In the genomic region with DNA sequence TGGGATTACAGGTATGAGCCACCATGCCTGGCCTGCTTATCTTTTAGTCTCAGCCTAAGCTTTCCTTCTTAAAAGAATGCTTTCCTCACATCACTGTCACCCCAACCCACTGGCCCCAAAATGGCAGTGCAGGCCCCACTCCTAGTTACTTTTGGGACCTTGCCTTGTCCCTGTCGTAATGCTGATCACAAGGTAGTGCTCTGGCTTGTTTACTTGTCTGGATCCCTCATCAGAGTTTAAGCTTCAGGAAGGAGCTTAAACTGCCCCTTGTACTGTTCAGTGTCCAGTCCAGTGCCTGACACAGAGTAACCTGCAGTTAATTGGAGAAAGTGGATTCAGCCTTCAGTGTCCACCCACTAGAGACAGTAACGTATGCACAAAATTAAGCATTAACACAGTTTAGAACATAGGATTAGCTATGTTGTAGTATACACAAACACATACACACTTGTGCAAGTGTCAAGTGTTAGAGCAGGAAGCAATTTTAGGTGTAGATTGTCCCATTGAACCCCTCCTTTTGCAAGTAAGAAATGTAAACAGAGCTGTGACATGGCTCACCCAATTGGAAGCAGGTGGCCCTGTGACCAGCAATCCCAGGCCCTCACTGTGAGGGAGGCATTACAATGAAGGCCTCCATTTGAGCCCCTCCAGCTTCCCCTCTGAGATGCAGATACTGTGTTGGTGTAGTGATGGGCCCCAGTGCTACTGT, we compare ENCODE assay signal across 27 cellular contexts. TPM values are rescaled to one million over a fixed set of nuclear protein-coding genes. Genes with fewer than 3 reads are reported as not detected.
A peak's percentile ranks its signal among the peaks of the same experiment; 100 is the strongest.
DNase-seq lines count a peak whose midpoint lies in the region; ATAC-seq, FAIRE-seq and TF ChIP-seq lines count a peak whose summit lies in the region.
"Had no signal": no experiment of that assay in that cellular context is flagged by ENCODE, and none has a peak within 500 bp of the region (broad histone marks: within the 10 kb centered on the region; RNA-seq: fewer than 3 reads in every experiment).

No MANE protein-coding gene starts in this region.

- POLR2A ChIA-PET in CD8-positive, alpha-beta memory T cell (lab: Charles Lee), result no interaction called here

- H3K4me1 ChIP-seq in astrocyte (ENCODE audit: insufficient read depth, low read length), result peaks cover 11% of the 10 kb centered on the region
- peaks cover 11% of the 10 kb centered on the region for H3K4me1 ChIP-seq in mucosa of descending colon (ENCODE audit: low read depth)
- H3K4me1 ChIP-seq in CD8-positive, alpha-beta memory T cell (ENCODE audit: insufficient read depth, low read length), result peaks cover 35% of the 10 kb centered on the region
- H3K4me1 ChIP-seq: foreskin keratinocyte, tibial artery had no signal

- peaks cover 85% of the 10 kb centered on the region for H4K20me1 ChIP-seq in astrocyte (ENCODE audit: insufficient read depth, low read length)

- H3K36me3 ChIP-seq in astrocyte (ENCODE audit: insufficient read depth, low read length), result no peaks in the 10 kb centered on the region
- H3K36me3 ChIP-seq in mucosa of descending colon (ENCODE audit: low read depth), result no peaks in the 10 kb centered on the region
- no peaks in the 10 kb centered on the region for H3K36me3 ChIP-seq in CD8-positive, alpha-beta memory T cell (ENCODE audit: insufficient read depth, low read length)
- H3K36me3 ChIP-seq: esophagus muscularis mucosa, heart left ventricle, tibial artery had no signal

- no peak overlapping the region for H3K27ac ChIP-seq in astrocyte (ENCODE audit: low read depth, low read length)
- H3K27ac ChIP-seq in CD8-positive, alpha-beta memory T cell (ENCODE audit: low read depth, low read length), result no peak overlapping the region
- H3K27ac ChIP-seq: esophagus muscularis mucosa, foreskin keratinocyte, heart left ventricle, KMS-11, RWPE1, tibial artery had no signal

- peaks cover 3% of the 10 kb centered on the region for H3K9me3 Mint-ChIP-seq in natural killer cell treated with Interleukin-12 subunit alpha and Interleukin-12 subunit beta and Interleukin-15 and Interleukin-18, amount 100 ng/mL, for 72 hours
- H3K9me3 Mint-ChIP-seq in natural killer cell, result no peaks in the 10 kb centered on the region
- H3K9me3 Mint-ChIP-seq in astrocyte (ENCODE audit: unreplicated experiment), result no peaks in the 10 kb centered on the region
- no peaks in the 10 kb centered on the region for H3K9me3 Mint-ChIP-seq in CD8-positive, alpha-beta memory T cell
- H3K9me3 Mint-ChIP-seq: activated naive CD4-positive, alpha-beta T cell treated with anti-CD3 and anti-CD28 coated beads, Interleukin-2, amount 50 U/mL, for 24 hours; activated T-helper 1 cell treated with anti-CD3 and anti-CD28 coated beads, Interleukin-12 subunit alpha, Interleukin-12 subunit beta, Interleukin-2, Interleukin-4 antibody, amounts not matched to agents 30 ng/mL and 10 ng/mL and 1 ng/mL, durations not matched to agents 14 hours and 24 hours and 36 hours had no signal

- peaks cover 60 to 65% of the 10 kb centered on the region in 2 donors for H3K4me1 Mint-ChIP-seq in natural killer cell treated with Interleukin-12 subunit alpha and Interleukin-12 subunit beta and Interleukin-15 and Interleukin-18, amount 100 ng/mL, for 72 hours (ENCODE audit: low read depth in 2 of 2)
- peaks cover 26 to 30% of the 10 kb centered on the region in 2 donors for H3K4me1 Mint-ChIP-seq in natural killer cell
- peaks cover 9% of the 10 kb centered on the region for H3K4me1 Mint-ChIP-seq in astrocyte (ENCODE audit: low read depth, unreplicated experiment)
- H3K4me1 Mint-ChIP-seq in CD8-positive, alpha-beta memory T cell, result peaks cover 31 to 47% (median 46%) of the 10 kb centered on the region in 3 donors

- intact Hi-C loops in natural killer cell (cut with micrococcal nuclease) (no loop called here), mucosa of descending colon (cut with DNase I, micrococcal nuclease) (no loop called here)

- FAIRE-seq in astrocyte (lab: Jason Lieb, UNC), result no peak

- H3K36me3 Mint-ChIP-seq in natural killer cell treated with Interleukin-12 subunit alpha and Interleukin-12 subunit beta and Interleukin-15 and Interleukin-18, amount 100 ng/mL, for 72 hours, result peaks cover 13% of the 10 kb centered on the region
- H3K36me3 Mint-ChIP-seq in natural killer cell (no peaks in the 10 kb centered on the region), astrocyte (ENCODE audit: low read depth, unreplicated experiment) (peaks cover 4% of the 10 kb centered on the region)
- no peaks in the 10 kb centered on the region for H3K36me3 Mint-ChIP-seq in CD8-positive, alpha-beta memory T cell
- H3K36me3 Mint-ChIP-seq: naive B cell, T-cell had no signal

- no peak for DNase-seq in natural killer cell treated with Interleukin-12 subunit alpha and Interleukin-12 subunit beta and Interleukin-15 and Interleukin-18, amount 100 ng/mL, for 72 hours (ENCODE audit: low spot score)
- DNase-seq in natural killer cell (no peak), astrocyte (ENCODE audit: low read depth) (no peak), mucosa of descending colon (no peak), HPDE6-E6E7 (ENCODE audit: extremely low spot score) (no peak)
- DNase-seq in CD8-positive, alpha-beta memory T cell, result no peak
- DNase-seq in stimulated activated CD4-positive, alpha-beta T cell treated with anti-CD3 and anti-CD28 coated beads, Interleukin-1b, Interleukin-23, amount 100 ng/mL, for 48 hours, result no peak
- DNase-seq: anterior cingulate cortex; caudate nucleus; foreskin keratinocyte; heart left ventricle; mesenchymal stem cell; MV-4-11; naive B cell; NCI-H146; NCI-H2107; NCI-H446 treated with DMSO at 0.1 percent for 48 hours; stimulated activated CD8-positive, alpha-beta memory T cell treated with anti-CD3 and anti-CD28 coated beads, Interleukin-4, amount 100 ng/mL, for 48 hours; stimulated activated naive CD8-positive, alpha-beta T cell treated with anti-CD3 and anti-CD28 coated beads, Interleukin-15, amount 100 ng/mL, for 72 hours; T-cell; tibial artery had no signal

- H3K27me3 Mint-ChIP-seq in natural killer cell treated with Interleukin-12 subunit alpha and Interleukin-12 subunit beta and Interleukin-15 and Interleukin-18, amount 100 ng/mL, for 72 hours, result no peaks in the 10 kb centered on the region
- peaks cover 24 to 53% of the 10 kb centered on the region in 2 donors for H3K27me3 Mint-ChIP-seq in natural killer cell (ENCODE audit: low read depth in 2 of 2)
- H3K27me3 Mint-ChIP-seq in astrocyte (ENCODE audit: low read depth, unreplicated experiment), result no peaks in the 10 kb centered on the region
- H3K27me3 Mint-ChIP-seq in CD8-positive, alpha-beta memory T cell, result peaks cover 0 to 3% of the 10 kb centered on the region in 2 donors
- H3K27me3 Mint-ChIP-seq: activated naive CD4-positive, alpha-beta T cell treated with anti-CD3 and anti-CD28 coated beads, Interleukin-2, amount 50 U/mL, for 24 hours; stimulated activated naive CD8-positive, alpha-beta T cell treated with anti-CD3 and anti-CD28 coated beads, Interleukin-15, amount 100 ng/mL, for 72 hours; T-cell had no signal

- H3K4me2 ChIP-seq in astrocyte (ENCODE audit: low read length), result no peak overlapping the region
- H3K4me2 ChIP-seq: KMS-11 had no signal

- no peaks in the 10 kb centered on the region for H3K27me3 ChIP-seq in astrocyte (ENCODE audit: insufficient read depth, low read length)
- H3K27me3 ChIP-seq in CD8-positive, alpha-beta memory T cell (ENCODE audit: insufficient read depth, low read length, poor library complexity, severe bottlenecking), result no peaks in the 10 kb centered on the region
- H3K27me3 ChIP-seq: esophagus muscularis mucosa, foreskin keratinocyte, heart left ventricle, tibial artery had no signal

- H3K9ac ChIP-seq in astrocyte (ENCODE audit: low read length), result no peak overlapping the region
- H3K9ac ChIP-seq: KMS-11 had no signal

- CTCF ChIA-PET in CD8-positive, alpha-beta memory T cell (lab: Charles Lee), result interaction anchor here (0.8 to 1.5 kb wide), 2 partner anchors 10 to 74 kb away, joined by 3 read pairs; a partner anchor contains a TSS

- no peak overlapping the region for H3K4me3 Mint-ChIP-seq in natural killer cell treated with Interleukin-12 subunit alpha and Interleukin-12 subunit beta and Interleukin-15 and Interleukin-18, amount 100 ng/mL, for 72 hours
- H3K4me3 Mint-ChIP-seq in natural killer cell (no peak overlapping the region), astrocyte (ENCODE audit: unreplicated experiment) (no peak overlapping the region)
- no peak overlapping the region for H3K4me3 Mint-ChIP-seq in CD8-positive, alpha-beta memory T cell
- H3K4me3 Mint-ChIP-seq: activated naive CD4-positive, alpha-beta T cell treated with anti-CD3 and anti-CD28 coated beads, Interleukin-2, amount 50 U/mL, for 24 hours; activated T-helper 1 cell treated with anti-CD3 and anti-CD28 coated beads, Interleukin-12 subunit alpha, Interleukin-12 subunit beta, Interleukin-2, Interleukin-4 antibody, amounts not matched to agents 30 ng/mL and 10 ng/mL and 1 ng/mL, durations not matched to agents 14 hours and 24 hours and 36 hours; stimulated activated naive CD8-positive, alpha-beta T cell treated with anti-CD3 and anti-CD28 coated beads, Interleukin-15, amount 100 ng/mL, for 72 hours; T-cell had no signal

- H3K9me3 ChIP-seq in astrocyte (ENCODE audit: insufficient read depth, low read depth, low read length) (no peaks in the 10 kb centered on the region), mucosa of descending colon (no peaks in the 10 kb centered on the region)
- H3K9me3 ChIP-seq in CD8-positive, alpha-beta memory T cell (ENCODE audit: low read length), result no peaks in the 10 kb centered on the region
- H3K9me3 ChIP-seq: esophagus muscularis mucosa, tibial artery had no signal

- no peak for TF ChIP-seq CTCF in natural killer cell (IDR thresholded peaks at IDR 0.05)
- TF ChIP-seq CTCF in astrocyte (IDR thresholded peaks at IDR 0.05; ENCODE audit: insufficient read depth, low read depth, low read length), result no peak
- TF ChIP-seq CTCF in mucosa of descending colon (IDR thresholded peaks at IDR 0.05), result no peak

- ATAC-seq in natural killer cell treated with Interleukin-12 subunit alpha and Interleukin-12 subunit beta and Interleukin-15 and Interleukin-18, amount 100 ng/mL, for 72 hours, result no peak
- ATAC-seq in natural killer cell (no peak), mucosa of descending colon (peak; percentile 68)
- ATAC-seq: foreskin keratinocyte; heart left ventricle; stimulated activated naive CD8-positive, alpha-beta T cell treated with anti-CD3 and anti-CD28 coated beads, Interleukin-15, amount 100 ng/mL, for 72 hours; T-cell had no signal

- peaks cover 75% of the 10 kb centered on the region for H3K79me2 ChIP-seq in astrocyte (ENCODE audit: insufficient read depth, low read length)

- H3K27ac Mint-ChIP-seq in natural killer cell treated with Interleukin-12 subunit alpha and Interleukin-12 subunit beta and Interleukin-15 and Interleukin-18, amount 100 ng/mL, for 72 hours, result peak overlapping the region; percentile 52 to 98
- no peak overlapping the region for H3K27ac Mint-ChIP-seq in natural killer cell
- H3K27ac Mint-ChIP-seq in astrocyte (ENCODE audit: unreplicated experiment), result peak overlapping the region; percentile 7
- H3K27ac Mint-ChIP-seq in CD8-positive, alpha-beta memory T cell, result peak overlapping the region in 2 of 8 donors; percentile 20
- H3K27ac Mint-ChIP-seq: activated T-helper 1 cell treated with anti-CD3 and anti-CD28 coated beads, Interleukin-12 subunit alpha, Interleukin-12 subunit beta, Interleukin-2, Interleukin-4 antibody, amounts not matched to agents 30 ng/mL and 10 ng/mL and 1 ng/mL, durations not matched to agents 14 hours and 24 hours and 36 hours; naive B cell; stimulated activated naive CD8-positive, alpha-beta T cell treated with anti-CD3 and anti-CD28 coated beads, Interleukin-15, amount 100 ng/mL, for 72 hours; T-cell had no signal

- no peak overlapping the region for H3K4me3 ChIP-seq in astrocyte (ENCODE audit: insufficient read depth, low read depth, low read length)
- no peak overlapping the region for H3K4me3 ChIP-seq in mucosa of descending colon
- H3K4me3 ChIP-seq in CD8-positive, alpha-beta memory T cell (ENCODE audit: low read length), result no peak overlapping the region
- H3K4me3 ChIP-seq: esophagus muscularis mucosa, heart left ventricle, skin epidermis, tibial artery had no signal

- H2AFZ ChIP-seq in astrocyte (ENCODE audit: low read depth, low read length), result no peak overlapping the region

RNA-seq across cellular contexts. Expression of a gene that starts 44.2 kb away (rescaled TPM):
- total RNA-seq in natural killer cell treated with Interleukin-12 subunit alpha and Interleukin-12 subunit beta and Interleukin-15 and Interleukin-18, amount 100 ng/mL, for 72 hours, result 1 to 10 TPM in 1 of 2 donors, under 1 TPM in 1; 0.19 to 1.1 TPM
- 1 to 10 TPM in 1 of 3 donors, under 1 TPM in 1, not detected in 1; 0.12 to 1.3 TPM for total RNA-seq in natural killer cell
- not detected in 2 replicates for total RNA-seq in astrocyte
- total RNA-seq in mucosa of descending colon, result 100 to 1,000 TPM in 1 of 3 donors, 10 to 100 TPM in 2; 52.6 to 132 (median 67.2) TPM
- total RNA-seq in CD8-positive, alpha-beta memory T cell, result not detected
- polyA plus RNA-seq in CD8-positive, alpha-beta memory T cell, result 0.10 TPM

Comparison
In these comparisons a context has a peak if more than half of its experiments do, and no peak if none do; other contexts are left out.
1. H3K27ac Mint-ChIP-seq: peak in natural killer cell treated with Interleukin-12 subunit alpha and Interleukin-12 subunit beta and Interleukin-15 and Interleukin-18, amount 100 ng/mL, for 72 hours (2 of 2) and astrocyte (single experiment); none in natural killer cell (0 of 2).
2. RNA of a gene that starts 44.2 kb away (total RNA-seq): 52.6 to 132 TPM in mucosa of descending colon; 0.19 to 1.1 TPM in natural killer cell treated with Interleukin-12 subunit alpha and Interleukin-12 subunit beta and Interleukin-15 and Interleukin-18, amount 100 ng/mL, for 72 hours, 0.12 to 1.3 TPM in natural killer cell, not detected in astrocyte and not detected in CD8-positive, alpha-beta memory T cell; every median in the first group is over 10 times any median in the second.